ENCODE assay signal across 1 cellular context in genomic region chr11:118202599-118203422, GRCh38.
TF ChIP-seq lines count a peak whose summit lies in the region.

No MANE protein-coding gene starts in this region.

TF ChIP-seq in HepG2, 621 proteins besides CTCF, POLR2A, EP300 and RAD21 (continued from another document and continues in another):
- TF ChIP-seq HIC2 (CRISPR knock-in tag; IDR thresholded peaks at IDR 0.05; ENCODE audit: low read depth) = peak; percentile 41; the same call in 1 of the 2 replicates
- TF ChIP-seq DNMT3B (CRISPR knock-in tag; conservative IDR thresholded peaks at IDR 0.05) = no peak
- TF ChIP-seq ZSCAN21 (CRISPR knock-in tag; IDR thresholded peaks at IDR 0.05; ENCODE audit: borderline replicate concordance) = 0 out of 2 replicates have a peak, but pooled peaks have one; percentile 37
- TF ChIP-seq ZNF598 (CRISPR knock-in tag; IDR thresholded peaks at IDR 0.05; ENCODE audit: borderline replicate concordance) = no peak
- TF ChIP-seq SIX1 (CRISPR knock-in tag; IDR thresholded peaks at IDR 0.05; ENCODE audit: borderline replicate concordance) = peak; percentile 45; the same call in 1 of the 2 replicates
- TF ChIP-seq ZNF615 (CRISPR knock-in tag; IDR thresholded peaks at IDR 0.05; ENCODE audit: borderline replicate concordance) = no peak
- TF ChIP-seq MED13 (CRISPR knock-in tag; IDR thresholded peaks at IDR 0.05) = peak; percentile 84
- TF ChIP-seq RFX3 (CRISPR knock-in tag; IDR thresholded peaks at IDR 0.05) = peak; percentile 45; the same call in 1 of the 2 replicates
- TF ChIP-seq GTF2F1 (IDR thresholded peaks at IDR 0.05; ENCODE audit: low read length) = no peak
- TF ChIP-seq MXI1 (IDR thresholded peaks at IDR 0.05; ENCODE audit: borderline replicate concordance, low read depth, low read length) = no peak
- TF ChIP-seq ZNF761 (CRISPR knock-in tag; conservative IDR thresholded peaks at IDR 0.05) = peak; percentile 99
- TF ChIP-seq FOXA1 (IDR thresholded peaks at IDR 0.05) = peak; percentile 59; the same call in 1 of the 2 replicates
- TF ChIP-seq FOXA1 (CRISPR knock-in tag; IDR thresholded peaks at IDR 0.05) = peak; percentile 89
- no peak for TF ChIP-seq ZFP36L1 (CRISPR knock-in tag; IDR thresholded peaks at IDR 0.05)
- TF ChIP-seq ZNF264 (CRISPR knock-in tag; IDR thresholded peaks at IDR 0.05) = peak; percentile 51
- peak; percentile 70; the same call in 1 of the 2 replicates for TF ChIP-seq KMT2B (CRISPR knock-in tag; IDR thresholded peaks at IDR 0.05)
- TF ChIP-seq SPEN (CRISPR knock-in tag; IDR thresholded peaks at IDR 0.05; ENCODE audit: low read depth) = peak; percentile 45; the same call in 1 of the 2 replicates
- TF ChIP-seq SALL1 (CRISPR knock-in tag; IDR thresholded peaks at IDR 0.05) = peak; percentile 98
- TF ChIP-seq SAP130 (CRISPR knock-in tag; IDR thresholded peaks at IDR 0.05; ENCODE audit: low read depth) = peak; percentile 81
- no peak for TF ChIP-seq GPN1 (CRISPR knock-in tag; IDR thresholded peaks at IDR 0.05; ENCODE audit: borderline replicate concordance)
- peak; percentile 85; the same call in 1 of the 2 replicates for TF ChIP-seq ZNF614 (CRISPR knock-in tag; IDR thresholded peaks at IDR 0.05; ENCODE audit: borderline replicate concordance)
- TF ChIP-seq, protein P1, sequence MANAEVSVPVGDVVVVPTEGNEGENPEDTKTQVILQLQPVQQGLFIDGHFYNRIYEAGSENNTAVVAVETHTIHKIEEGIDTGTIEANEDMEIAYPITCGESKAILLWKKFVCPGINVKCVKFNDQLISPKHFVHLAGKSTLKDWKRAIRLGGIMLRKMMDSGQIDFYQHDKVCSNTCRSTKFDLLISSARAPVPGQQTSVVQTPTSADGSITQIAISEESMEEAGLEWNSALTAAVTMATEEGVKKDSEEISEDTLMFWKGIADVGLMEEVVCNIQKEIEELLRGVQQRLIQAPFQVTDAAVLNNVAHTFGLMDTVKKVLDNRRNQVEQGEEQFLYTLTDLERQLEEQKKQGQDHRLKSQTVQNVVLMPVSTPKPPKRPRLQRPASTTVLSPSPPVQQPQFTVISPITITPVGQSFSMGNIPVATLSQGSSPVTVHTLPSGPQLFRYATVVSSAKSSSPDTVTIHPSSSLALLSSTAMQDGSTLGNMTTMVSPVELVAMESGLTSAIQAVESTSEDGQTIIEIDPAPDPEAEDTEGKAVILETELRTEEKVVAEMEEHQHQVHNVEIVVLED (CRISPR knock-in tag; IDR thresholded peaks at IDR 0.05; ENCODE audit: borderline replicate concordance) = no peak
- peak; percentile 93 for TF ChIP-seq HDAC2 (CRISPR knock-in tag; IDR thresholded peaks at IDR 0.05)
- no peak for TF ChIP-seq HNRNPK (IDR thresholded peaks at IDR 0.05; ENCODE audit: low read depth, low read length, poor library complexity, severe bottlenecking)
- TF ChIP-seq ZSCAN22 (CRISPR knock-in tag; IDR thresholded peaks at IDR 0.05) = 0 out of 2 replicates have a peak, but pooled peaks have one; percentile 61
- no peak for TF ChIP-seq DNMT1 (CRISPR knock-in tag; IDR thresholded peaks at IDR 0.05)
- peak; percentile 40 for TF ChIP-seq ZFY (CRISPR knock-in tag; IDR thresholded peaks at IDR 0.05)
- TF ChIP-seq HMGXB4 (CRISPR knock-in tag; IDR thresholded peaks at IDR 0.05; ENCODE audit: borderline replicate concordance in 1 of 2, low read depth in 1 of 2) = peak in 1 of 2 experiments; percentile 54; a peak in 2 of 4 replicates
- TF ChIP-seq ZNF17 (CRISPR knock-in tag; IDR thresholded peaks at IDR 0.05) = no peak
- no peak for TF ChIP-seq NR2F1 (CRISPR knock-in tag; IDR thresholded peaks at IDR 0.05)
- TF ChIP-seq CENPX (CRISPR knock-in tag; IDR thresholded peaks at IDR 0.05) = no peak
- TF ChIP-seq HIVEP1 (CRISPR knock-in tag; IDR thresholded peaks at IDR 0.05) = 0 out of 2 replicates have a peak, but pooled peaks have one; percentile 23
- TF ChIP-seq CREM (IDR thresholded peaks at IDR 0.05) = peak; percentile 71
- no peak for TF ChIP-seq CREM (CRISPR knock-in tag; IDR thresholded peaks at IDR 0.05)
- peak; percentile 66 for TF ChIP-seq FOSL2 (CRISPR knock-in tag; IDR thresholded peaks at IDR 0.05)
- no peak for TF ChIP-seq SMARCC2 (IDR thresholded peaks at IDR 0.05)
- no peak for TF ChIP-seq NONO (IDR thresholded peaks at IDR 0.05)
- TF ChIP-seq NONO (CRISPR knock-in tag; conservative IDR thresholded peaks at IDR 0.05) = peak; percentile 53; the same call in 1 of the 2 replicates
- TF ChIP-seq MTERF4 (CRISPR knock-in tag; IDR thresholded peaks at IDR 0.05) = no peak; the same call in 1 of the 2 replicates
- TF ChIP-seq ZNF335 (CRISPR knock-in tag; IDR thresholded peaks at IDR 0.05) = peak; percentile 67; the same call in 1 of the 2 replicates
- TF ChIP-seq RFX5 (IDR thresholded peaks at IDR 0.05; ENCODE audit: low read depth, low read length) = peak; percentile 42; the same call in 1 of the 2 replicates
- TF ChIP-seq ZNF180 (CRISPR knock-in tag; IDR thresholded peaks at IDR 0.05; ENCODE audit: borderline replicate concordance, low read depth) = no peak
- TF ChIP-seq TFE3 (CRISPR knock-in tag; IDR thresholded peaks at IDR 0.05) = 0 out of 2 replicates have a peak, but pooled peaks have one; percentile 56
- TF ChIP-seq DRAP1 (CRISPR knock-in tag; IDR thresholded peaks at IDR 0.05) = peak; percentile 79
- no peak for TF ChIP-seq RNF2 (conservative IDR thresholded peaks at IDR 0.05; ENCODE audit: low read depth)
- TF ChIP-seq, protein P2, sequence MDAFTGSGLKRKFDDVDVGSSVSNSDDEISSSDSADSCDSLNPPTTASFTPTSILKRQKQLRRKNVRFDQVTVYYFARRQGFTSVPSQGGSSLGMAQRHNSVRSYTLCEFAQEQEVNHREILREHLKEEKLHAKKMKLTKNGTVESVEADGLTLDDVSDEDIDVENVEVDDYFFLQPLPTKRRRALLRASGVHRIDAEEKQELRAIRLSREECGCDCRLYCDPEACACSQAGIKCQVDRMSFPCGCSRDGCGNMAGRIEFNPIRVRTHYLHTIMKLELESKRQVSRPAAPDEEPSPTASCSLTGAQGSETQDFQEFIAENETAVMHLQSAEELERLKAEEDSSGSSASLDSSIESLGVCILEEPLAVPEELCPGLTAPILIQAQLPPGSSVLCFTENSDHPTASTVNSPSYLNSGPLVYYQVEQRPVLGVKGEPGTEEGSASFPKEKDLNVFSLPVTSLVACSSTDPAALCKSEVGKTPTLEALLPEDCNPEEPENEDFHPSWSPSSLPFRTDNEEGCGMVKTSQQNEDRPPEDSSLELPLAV (CRISPR knock-in tag; conservative IDR thresholded peaks at IDR 0.05; ENCODE audit: low read depth) = no peak
- 0 out of 2 replicates have a peak, but pooled peaks have one; percentile 26 for TF ChIP-seq ZNF230 (CRISPR knock-in tag; IDR thresholded peaks at IDR 0.05)
- TF ChIP-seq, protein P3, sequence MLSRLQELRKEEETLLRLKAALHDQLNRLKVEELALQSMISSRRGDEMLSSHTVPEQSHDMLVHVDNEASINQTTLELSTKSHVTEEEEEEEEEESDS (CRISPR knock-in tag; IDR thresholded peaks at IDR 0.05; ENCODE audit: borderline replicate concordance) = no peak
- TF ChIP-seq NFIC (IDR thresholded peaks at IDR 0.05; ENCODE audit: low read length) = peak; percentile 67
- no peak for TF ChIP-seq WIZ (CRISPR knock-in tag; IDR thresholded peaks at IDR 0.05)
- TF ChIP-seq ZNF10 (CRISPR knock-in tag; IDR thresholded peaks at IDR 0.05; ENCODE audit: borderline replicate concordance, low read depth) = no peak
- no peak for TF ChIP-seq ZNF549 (CRISPR knock-in tag; IDR thresholded peaks at IDR 0.05)
- TF ChIP-seq STAT5B (CRISPR knock-in tag; IDR thresholded peaks at IDR 0.05) = no peak
- TF ChIP-seq MLLT10 (CRISPR knock-in tag; IDR thresholded peaks at IDR 0.05) = no peak
- no peak for TF ChIP-seq PRDM15 (CRISPR knock-in tag; IDR thresholded peaks at IDR 0.05)
- TF ChIP-seq MEF2D (CRISPR knock-in tag; IDR thresholded peaks at IDR 0.05) = no peak
- TF ChIP-seq ZNF484 (CRISPR knock-in tag; IDR thresholded peaks at IDR 0.05; ENCODE audit: borderline replicate concordance, low read depth) = no peak
- peak; percentile 86; the same call in 1 of the 2 replicates for TF ChIP-seq RXRB (CRISPR knock-in tag; IDR thresholded peaks at IDR 0.05; ENCODE audit: borderline replicate concordance)
- TF ChIP-seq ZBTB3 (CRISPR knock-in tag; IDR thresholded peaks at IDR 0.05; ENCODE audit: borderline replicate concordance, low read depth) = no peak
- no peak for TF ChIP-seq ZBTB43 (CRISPR knock-in tag; conservative IDR thresholded peaks at IDR 0.05)
- peak; percentile 71; the same call in 1 of the 2 replicates for TF ChIP-seq HMG20B (CRISPR knock-in tag; conservative IDR thresholded peaks at IDR 0.05)
